ENCODE assay signal across 8 cellular contexts in the genomic region with DNA sequence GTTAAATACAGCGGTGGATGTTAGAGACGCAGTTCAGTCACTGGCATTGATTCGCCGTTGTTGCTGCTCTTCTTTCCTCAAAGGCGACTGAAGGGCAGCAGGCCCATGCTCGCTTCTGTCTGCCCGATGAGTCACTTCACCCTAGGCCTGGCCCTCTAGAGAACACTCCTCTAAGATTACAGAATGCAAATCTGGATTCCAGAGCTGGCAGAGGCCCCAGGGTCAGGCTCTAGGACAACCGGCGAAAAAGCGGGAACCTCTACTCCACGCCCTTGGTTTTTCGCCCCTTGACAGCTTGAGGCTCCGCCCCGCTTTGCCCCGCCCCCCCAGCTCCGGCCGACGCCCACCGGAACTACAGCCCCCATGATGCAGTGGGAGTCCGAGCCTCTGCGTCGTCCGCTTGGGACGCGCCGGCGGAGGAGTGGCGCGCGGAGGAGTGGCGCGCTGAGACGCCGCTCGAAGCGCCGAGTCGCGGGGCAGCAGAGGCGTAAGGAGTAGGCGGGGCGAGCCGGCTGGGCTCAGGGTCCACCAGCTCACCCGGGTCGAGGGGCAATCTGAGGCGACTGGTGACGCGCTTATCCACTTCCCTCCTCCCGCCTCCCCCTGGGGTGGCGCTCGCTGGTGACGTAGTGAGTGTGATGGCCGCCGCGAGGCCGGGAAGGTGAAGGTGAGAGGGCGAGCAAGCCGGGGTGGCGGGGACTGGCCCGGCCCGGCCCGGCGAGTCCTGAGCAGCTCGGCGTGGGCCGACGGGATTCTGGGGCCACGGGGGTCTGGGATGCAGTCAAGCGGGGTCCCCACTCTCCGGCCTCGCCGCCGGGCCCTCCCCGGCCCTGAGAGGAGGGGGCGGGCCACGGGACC. TPM values are rescaled to one million over a fixed set of nuclear protein-coding genes. Genes with fewer than 3 reads are reported as not detected.
DNase-seq lines count a peak whose midpoint lies in the region; ATAC-seq lines count a peak whose summit lies in the region.

A gene (plus strand): TSS at position 627 of the 858 bp plus-strand sequence. CDS start 8,725 bp downstream, outside the sequence.

- no peaks in the 10 kb centered on the region for H3K9me3 ChIP-seq in CD8-positive, alpha-beta memory T cell (ENCODE audit: low read length)

- peak within 1 kb of the TSS; percentile 92 for H3K27ac ChIP-seq in CD8-positive, alpha-beta memory T cell (ENCODE audit: low read depth, low read length)

- peak within 1 kb of the TSS; percentile 92 to 98 (median 96) for H3K27ac Mint-ChIP-seq in CD8-positive, alpha-beta memory T cell

- peak within 1 kb of the TSS; percentile 89 for H3K4me3 ChIP-seq in CD8-positive, alpha-beta memory T cell (ENCODE audit: low read length)

- DNase-seq in CD8-positive, alpha-beta memory T cell: peak; percentile 87 to 95 (median 93)
- DNase-seq in HS-5 (ENCODE audit: low read depth): peak; percentile 91
- DNase-seq in NK-92 treated with Interleukin-12 subunit alpha and Interleukin-12 subunit beta, amount 100 ng/mL, for 24 hours (lab: John Stamatoyannopoulos, UW): peak; percentile 97
- DNase-seq in activated CD8-positive, alpha-beta memory T cell treated with anti-CD3 and anti-CD28 coated beads for 24 hours: peak; percentile 95
- peak; percentile 92 for DNase-seq in effector CD8-positive, alpha-beta T cell (lab: John Stamatoyannopoulos, UW)
- DNase-seq in lung microvascular endothelial cell (ENCODE audit: low read depth in 2 of 2): peak; percentile 96 to 98
- peak; percentile 80 to 93 (median 89) for DNase-seq in stimulated activated CD4-positive, alpha-beta T cell treated with anti-CD3 and anti-CD28 coated beads, TNF-alpha, amount 100 ng/mL, for 48 hours (ENCODE audit: low read depth in 3 of 3)

- H3K9me3 Mint-ChIP-seq in CD8-positive, alpha-beta memory T cell: no peaks in the 10 kb centered on the region

- POLR2A ChIA-PET in CD8-positive, alpha-beta memory T cell (lab: Charles Lee): interaction anchor here (0.7 to 2.9 kb wide), 3 partner anchors 39 to 174 kb away, joined by 3 to 40 read pairs (median 3); a partner anchor contains a TSS

- peaks cover 22% of the 10 kb centered on the region for H3K36me3 ChIP-seq in CD8-positive, alpha-beta memory T cell (ENCODE audit: insufficient read depth, low read length)

- peak; percentile 87 for ATAC-seq in GM19468 (IDR thresholded peaks at IDR 0.05; ENCODE audit: extremely low read depth, unreplicated experiment)

- H3K27me3 ChIP-seq in CD8-positive, alpha-beta memory T cell (ENCODE audit: insufficient read depth, low read length, poor library complexity, severe bottlenecking): no peaks in the 10 kb centered on the region

- H3K4me1 ChIP-seq in CD8-positive, alpha-beta memory T cell (ENCODE audit: insufficient read depth, low read length): peaks cover 33% of the 10 kb centered on the region

- CTCF ChIA-PET in CD8-positive, alpha-beta memory T cell (lab: Charles Lee): interaction anchor here (0.8 to 1.5 kb wide), 4 partner anchors 21 to 330 kb away, joined by 3 to 4 read pairs (median 3); no protein-coding TSS in a partner anchor

- peaks cover 4 to 39% (median 13%) of the 10 kb centered on the region in 3 donors for H3K36me3 Mint-ChIP-seq in CD8-positive, alpha-beta memory T cell

- H3K4me1 Mint-ChIP-seq in CD8-positive, alpha-beta memory T cell: peaks cover 35 to 55% (median 47%) of the 10 kb centered on the region in 3 donors

- peak within 1 kb of the TSS; percentile 88 to 97 (median 94) for H3K4me3 Mint-ChIP-seq in CD8-positive, alpha-beta memory T cell

- H3K27me3 Mint-ChIP-seq in CD8-positive, alpha-beta memory T cell: no peaks in the 10 kb centered on the region

RNA-seq across cellular contexts. Expression of the gene that starts here (rescaled TPM):
- 10 to 100 TPM; 97.1 to 97.2 TPM for total RNA-seq in CD8-positive, alpha-beta memory T cell
- 40.9 TPM for polyA plus RNA-seq in CD8-positive, alpha-beta memory T cell
- 41.0 and 56.5 TPM in 2 replicates for total RNA-seq in lung microvascular endothelial cell

Comparison
In these comparisons a context has a peak if more than half of its experiments do, and no peak if none do; other contexts are left out.
1. Peak in every context shown above with its lines: DNase-seq, ATAC-seq, H3K4me3 ChIP-seq and H3K27ac ChIP-seq.